In genomic region chr20:43959079-43959919, GRCh38 we compare ENCODE assay signal across 9 cellular contexts. TPM values are rescaled to one million over a fixed set of nuclear protein-coding genes. Genes with fewer than 3 reads are reported as not detected.
DNase-seq lines count a peak whose midpoint lies in the region; ATAC-seq lines count a peak whose summit lies in the region.
"Had no signal": no experiment of that assay in that cellular context is flagged by ENCODE, and none has a peak within 500 bp of the region (broad histone marks: within the 10 kb centered on the region; RNA-seq: fewer than 3 reads in every experiment).

No MANE protein-coding gene starts in this region.

- peak; percentile 46 for DNase-seq in activated T-cell treated with anti-CD3 and anti-CD28 coated beads, Interleukin-2, amount 50 U/mL, for 1 hour
- no peak for DNase-seq in activated T-cell treated with anti-CD3 and anti-CD28 coated beads, Interleukin-2, amount 50 U/mL, for 48 hours
- DNase-seq in NCI-H69 (lab: John Stamatoyannopoulos, UW) (peak; percentile 2), H7 (no peak), HCEC 1CT (no peak), NAMALWA (ENCODE audit: low spot score) (no peak)
- peak in 1 of 2 donors; percentile 41 for DNase-seq in central memory CD8-positive, alpha-beta T cell (ENCODE audit: low spot score in 2 of 2)

- H3K4me1 ChIP-seq in rectal smooth muscle tissue (ENCODE audit: control insufficient read depth, insufficient read depth, low read length) = no peaks in the 10 kb centered on the region

- H3K9me3 Mint-ChIP-seq in central memory CD8-positive, alpha-beta T cell = no peaks in the 10 kb centered on the region

- H3K36me3 ChIP-seq in rectal smooth muscle tissue (ENCODE audit: control insufficient read depth, insufficient read depth, low read length) = no peaks in the 10 kb centered on the region
- H3K36me3 ChIP-seq in H7 (replicated peaks; ENCODE audit: control insufficient read depth, insufficient read depth, low read length) = no peaks in the 10 kb centered on the region
- H3K36me3 ChIP-seq: tibial artery had no signal

- peak; percentile 86 for ATAC-seq in central memory CD8-positive, alpha-beta T cell (replicated peaks; ENCODE audit: extremely low read depth, poor library complexity, severe bottlenecking)

- H3K27ac ChIP-seq in rectal smooth muscle tissue (ENCODE audit: low read depth, low read length) = no peak overlapping the region
- H3K27ac ChIP-seq: tibial artery had no signal

- H3K27ac Mint-ChIP-seq in central memory CD8-positive, alpha-beta T cell (ENCODE audit: low read depth) = peak overlapping the region; percentile 59

- peak overlapping the region; percentile 72 for H3K4me3 Mint-ChIP-seq in central memory CD8-positive, alpha-beta T cell

- no peak overlapping the region for H3K9ac ChIP-seq in rectal smooth muscle tissue (ENCODE audit: low read length)

- peaks cover 31% of the 10 kb centered on the region for H3K27me3 Mint-ChIP-seq in central memory CD8-positive, alpha-beta T cell

- H3K27me3 ChIP-seq in rectal smooth muscle tissue (ENCODE audit: control insufficient read depth, insufficient read depth, low read length) (no peaks in the 10 kb centered on the region), H7 (ENCODE audit: control insufficient read depth, insufficient read depth, low read length) (no peaks in the 10 kb centered on the region)

- peaks cover 78% of the 10 kb centered on the region for H3K4me1 Mint-ChIP-seq in central memory CD8-positive, alpha-beta T cell

- H3K36me3 Mint-ChIP-seq in central memory CD8-positive, alpha-beta T cell (ENCODE audit: insufficient read depth) = peaks cover 6% of the 10 kb centered on the region

- H3K4me3 ChIP-seq in rectal smooth muscle tissue (ENCODE audit: low read length) (peak overlapping the region; percentile 10), H7 (ENCODE audit: insufficient read depth, low read depth, low read length) (no peak overlapping the region)
- H3K4me3 ChIP-seq: tibial artery had no signal

RNA-seq across cellular contexts. Expression of gene TOX2, which starts 44.6 kb away (rescaled TPM):
- total RNA-seq in H7 (2014; rRNA removed; shearing (Covaris generic)) = 1.6 and 2.1 TPM in 2 replicates

Comparison
In these comparisons a context has a peak if more than half of its experiments do, and no peak if none do; other contexts are left out.
1. DNase-seq: peak in activated T-cell treated with anti-CD3 and anti-CD28 coated beads, Interleukin-2, amount 50 U/mL, for 1 hour (single experiment) and NCI-H69 (single experiment); none in activated T-cell treated with anti-CD3 and anti-CD28 coated beads, Interleukin-2, amount 50 U/mL, for 48 hours (0 of 2), H7 (single experiment), HCEC 1CT (single experiment) and NAMALWA (single experiment).